In genomic region chr1:2528966-2529750, GRCh38 we compare ENCODE assay signal across 8 cellular contexts. TPM values are rescaled to one million over a fixed set of nuclear protein-coding genes. Genes with fewer than 3 reads are reported as not detected.
A peak's percentile ranks its signal among the peaks of the same experiment; 100 is the strongest.
DNase-seq lines count a peak whose midpoint lies in the region; ATAC-seq and TF ChIP-seq lines count a peak whose summit lies in the region.

No MANE protein-coding gene starts in this region.

- ATAC-seq in HG03045 (IDR thresholded peaks at IDR 0.05; ENCODE audit: unreplicated experiment) (no peak), GM21619 (IDR thresholded peaks at IDR 0.05; ENCODE audit: unreplicated experiment) (no peak), HG03039 (IDR thresholded peaks at IDR 0.05; ENCODE audit: unreplicated experiment) (no peak)

- H3K27me3 Mint-ChIP-seq in activated CD4-positive, alpha-beta T cell treated with anti-CD3 and anti-CD28 coated beads, Interleukin-2, amount 10 ng/mL, durations not matched to agents 24 days and 14 days = peaks cover 29% of the 10 kb centered on the region

- H3K4me1 ChIP-seq in skeletal muscle satellite cell (ENCODE audit: control insufficient read depth, insufficient read depth, low read length) = peaks cover 76% of the 10 kb centered on the region

- H3K4me2 ChIP-seq in skeletal muscle satellite cell (ENCODE audit: low read length) = peak overlapping the region; percentile 79

- DNase-seq in GM20000 (ENCODE audit: low spot score) (peak; percentile 77), epithelial cell of esophagus (ENCODE audit: low read depth) (no peak), ACHN (no peak)
- peak; percentile 77 for DNase-seq in activated CD4-positive, alpha-beta T cell treated with anti-CD3 and anti-CD28 coated beads, Interleukin-2, amount 10 ng/mL, durations not matched to agents 24 days and 14 days

- no peak overlapping the region for H3K27ac Mint-ChIP-seq in activated CD4-positive, alpha-beta T cell treated with anti-CD3 and anti-CD28 coated beads, Interleukin-2, amount 10 ng/mL, durations not matched to agents 24 days and 14 days

- TF ChIP-seq CTCF in GM20000 (IDR thresholded peaks at IDR 0.05; ENCODE audit: extremely low read depth, missing control alignments) (peak; percentile 3), epithelial cell of esophagus (IDR thresholded peaks at IDR 0.05; ENCODE audit: insufficient read depth, low read depth, low read length, missing control alignments) (no peak)

- no peaks in the 10 kb centered on the region for H3K9me3 ChIP-seq in skeletal muscle satellite cell (replicated peaks; ENCODE audit: low read length)

- H3K9ac ChIP-seq in skeletal muscle satellite cell (ENCODE audit: low read depth, low read length) = no peak overlapping the region

- intact Hi-C loops in activated CD4-positive, alpha-beta T cell treated with anti-CD3 and anti-CD28 coated beads, Interleukin-2, amount 10 ng/mL, durations not matched to agents 24 days and 14 days (cut with micrococcal nuclease) = loop anchor here (5.0 to 10.0 kb wide), 2 partner anchors 224 to 332 kb away; no protein-coding TSS in a partner anchor

- no peaks in the 10 kb centered on the region for H3K27me3 ChIP-seq in skeletal muscle satellite cell (ENCODE audit: control insufficient read depth, insufficient read depth, low read length)

- H3K4me3 ChIP-seq in epithelial cell of esophagus (ENCODE audit: low read length) (peak overlapping the region; percentile 32), skeletal muscle satellite cell (ENCODE audit: low read length) (no peak overlapping the region)

- H3K36me3 ChIP-seq in skeletal muscle satellite cell (ENCODE audit: insufficient read depth, low read length) = no peaks in the 10 kb centered on the region

- peaks cover 7% of the 10 kb centered on the region for H3K36me3 Mint-ChIP-seq in activated CD4-positive, alpha-beta T cell treated with anti-CD3 and anti-CD28 coated beads, Interleukin-2, amount 10 ng/mL, durations not matched to agents 24 days and 14 days (ENCODE audit: low read depth)

- peaks cover 24% of the 10 kb centered on the region for H3K4me1 Mint-ChIP-seq in activated CD4-positive, alpha-beta T cell treated with anti-CD3 and anti-CD28 coated beads, Interleukin-2, amount 10 ng/mL, durations not matched to agents 24 days and 14 days

- no peaks in the 10 kb centered on the region for H3K9me3 Mint-ChIP-seq in activated CD4-positive, alpha-beta T cell treated with anti-CD3 and anti-CD28 coated beads, Interleukin-2, amount 10 ng/mL, durations not matched to agents 24 days and 14 days

- in situ Hi-C loops in ACHN (cut with HindIII; ENCODE audit: low pct_ligation_motif_present, low pct_unique_long_range_greater_than_20kb, low sequenced_read_pairs) = no loop called here

- peak overlapping the region; percentile 70 for H3K4me3 Mint-ChIP-seq in activated CD4-positive, alpha-beta T cell treated with anti-CD3 and anti-CD28 coated beads, Interleukin-2, amount 10 ng/mL, durations not matched to agents 24 days and 14 days

RNA-seq across cellular contexts. Expression of gene HES5, which starts 0.9 kb away (rescaled TPM):
- total RNA-seq in activated CD4-positive, alpha-beta T cell treated with anti-CD3 and anti-CD28 coated beads, Interleukin-2, amount 10 ng/mL, durations not matched to agents 24 days and 14 days = not detected in 2 replicates
- total RNA-seq in skeletal muscle satellite cell (2012; rRNA removed) = not detected in 2 replicates

RNA-seq across cellular contexts. Expression of gene PANK4, which starts 2.8 kb away (rescaled TPM):
- 55.2 and 56.7 TPM in 2 replicates for total RNA-seq in activated CD4-positive, alpha-beta T cell treated with anti-CD3 and anti-CD28 coated beads, Interleukin-2, amount 10 ng/mL, durations not matched to agents 24 days and 14 days
- 21.3 and 24.0 TPM in 2 replicates for total RNA-seq in skeletal muscle satellite cell (2012; rRNA removed)

RNA-seq across cellular contexts. Expression of gene TNFRSF14, which starts 27.0 kb away (rescaled TPM):
- 207 and 209 TPM in 2 replicates for total RNA-seq in activated CD4-positive, alpha-beta T cell treated with anti-CD3 and anti-CD28 coated beads, Interleukin-2, amount 10 ng/mL, durations not matched to agents 24 days and 14 days
- 5.0 and 8.4 TPM in 2 replicates for total RNA-seq in skeletal muscle satellite cell (2012; rRNA removed)

RNA-seq across cellular contexts. Expression of gene PLCH2, which starts 53.1 kb away (rescaled TPM):
- total RNA-seq in activated CD4-positive, alpha-beta T cell treated with anti-CD3 and anti-CD28 coated beads, Interleukin-2, amount 10 ng/mL, durations not matched to agents 24 days and 14 days = 2.2 and 2.8 TPM in 2 replicates
- under 0.01 and 0.22 TPM in 2 replicates for total RNA-seq in skeletal muscle satellite cell (2012; rRNA removed)

RNA-seq across cellular contexts. Expression of gene PRXL2B, which starts 57.4 kb away (rescaled TPM):
- 42.3 and 43.5 TPM in 2 replicates for total RNA-seq in activated CD4-positive, alpha-beta T cell treated with anti-CD3 and anti-CD28 coated beads, Interleukin-2, amount 10 ng/mL, durations not matched to agents 24 days and 14 days
- 13.4 and 15.9 TPM in 2 replicates for total RNA-seq in skeletal muscle satellite cell (2012; rRNA removed)

Comparison
In these comparisons a context has a peak if more than half of its experiments do, and no peak if none do; other contexts are left out.
1. DNase-seq: peak in GM20000 (single experiment) and activated CD4-positive, alpha-beta T cell treated with anti-CD3 and anti-CD28 coated beads, Interleukin-2, amount 10 ng/mL, durations not matched to agents 24 days and 14 days (single experiment); none in epithelial cell of esophagus (single experiment) and ACHN (single experiment).